15 cellular contexts compared by ENCODE assay signal in genomic region chr11:32531528-32531927, GRCh38.
"Had no signal": no experiment of that assay in that cellular context is flagged by ENCODE, and none has a peak within 500 bp of the region (broad histone marks: within the 10 kb centered on the region; RNA-seq: fewer than 3 reads in every experiment).

No MANE protein-coding gene starts in this region.

- H3K4me3 ChIP-seq: esophagus squamous epithelium, heart right ventricle, neural progenitor cell, pancreas, stomach, thoracic aorta had no signal

- H3K27ac ChIP-seq: esophagus squamous epithelium, heart right ventricle, neural progenitor cell, pancreas, stomach, thoracic aorta had no signal

- H3K4me3 Mint-ChIP-seq: activated CD4-positive, alpha-beta memory T cell treated with anti-CD3 and anti-CD28 coated beads for 36 hours; activated T-cell treated with anti-CD3 and anti-CD28 coated beads, Interleukin-2, amount 50 U/mL, for 4 hours; brain; neural progenitor cell; T-helper 2 cell treated with Interferon-gamma antibody and Interleukin-4, amounts not matched to agents 5 μg/mL and 100 μg/mL, for 36 hours had no signal

- H3K36me3 ChIP-seq: esophagus squamous epithelium, heart right ventricle, neural progenitor cell, pancreas, stomach, thoracic aorta had no signal

- H3K9me3 Mint-ChIP-seq: activated CD4-positive, alpha-beta memory T cell treated with anti-CD3 and anti-CD28 coated beads for 36 hours; activated naive CD4-positive, alpha-beta T cell treated with anti-CD3 and anti-CD28 coated beads, Interleukin-2, amount 50 U/mL, for 72 hours; activated T-cell treated with anti-CD3 and anti-CD28 coated beads, Interleukin-2, amount 50 U/mL, for 4 hours; neural progenitor cell; T-helper 2 cell treated with Interferon-gamma antibody and Interleukin-4, amounts not matched to agents 5 μg/mL and 100 μg/mL, for 36 hours had no signal

- H3K27ac Mint-ChIP-seq: activated CD4-positive, alpha-beta memory T cell treated with anti-CD3 and anti-CD28 coated beads for 36 hours; activated naive CD4-positive, alpha-beta T cell treated with anti-CD3 and anti-CD28 coated beads, Interleukin-2, amount 50 U/mL, for 72 hours; brain; neural progenitor cell; T-helper 2 cell treated with Interferon-gamma antibody and Interleukin-4, amounts not matched to agents 5 μg/mL and 100 μg/mL, for 36 hours had no signal

- DNase-seq: activated CD4-positive, alpha-beta memory T cell treated with anti-CD3 and anti-CD28 coated beads for 36 hours; activated effector memory CD4-positive, alpha-beta T cell treated with anti-CD3 and anti-CD28 coated beads, Interleukin-2, amount 50 U/mL, for 16 hours; activated T-cell treated with anti-CD3 and anti-CD28 coated beads, Interleukin-2, amount 50 U/mL, for 4 hours; amygdala; esophagus squamous epithelium; heart right ventricle; pancreas; retina; stimulated activated CD4-positive, alpha-beta T cell treated with anti-CD3 and anti-CD28 coated beads, Interleukin-4, amount 100 ng/mL, for 4 hours; stomach had no signal

- H3K27me3 ChIP-seq: esophagus squamous epithelium, heart right ventricle, neural progenitor cell, pancreas, stomach had no signal

- H3K9me3 ChIP-seq: esophagus squamous epithelium, heart right ventricle, pancreas, stomach, thoracic aorta had no signal

- ATAC-seq: activated naive CD4-positive, alpha-beta T cell treated with anti-CD3 and anti-CD28 coated beads, Interleukin-2, amount 50 U/mL, for 72 hours; activated T-cell treated with anti-CD3 and anti-CD28 coated beads, Interleukin-2, amount 50 U/mL, for 4 hours; pancreas had no signal

- H3K4me1 ChIP-seq: esophagus squamous epithelium, heart right ventricle, neural progenitor cell, pancreas, stomach had no signal

- H3K36me3 Mint-ChIP-seq: activated CD4-positive, alpha-beta memory T cell treated with anti-CD3 and anti-CD28 coated beads for 36 hours; activated naive CD4-positive, alpha-beta T cell treated with anti-CD3 and anti-CD28 coated beads, Interleukin-2, amount 50 U/mL, for 72 hours; brain; neural progenitor cell had no signal
